Comparison of ENCODE assay signal across 2 cellular contexts in the genomic region with DNA sequence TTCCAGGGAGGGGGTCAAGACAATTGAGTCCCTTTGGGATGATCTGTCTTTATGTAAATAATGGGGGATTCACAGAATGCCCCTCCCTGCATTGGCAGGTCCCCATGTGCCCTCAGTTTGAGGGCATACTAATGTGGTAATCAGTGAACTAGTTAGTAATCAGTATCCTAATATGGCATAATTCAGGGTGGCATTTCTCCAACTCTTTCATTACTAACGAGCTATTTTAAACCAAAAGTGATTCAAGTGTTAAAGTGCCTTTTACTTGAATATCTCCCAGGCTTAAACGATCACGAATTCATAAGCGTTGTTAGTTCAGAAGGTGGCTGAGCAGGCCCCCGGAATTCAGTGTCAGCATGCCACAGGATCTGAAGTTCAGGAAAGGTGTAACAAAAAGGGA.
TF ChIP-seq lines count a peak whose summit lies in the region.

No MANE protein-coding gene starts in this region.

TF ChIP-seq in IMR-90, 13 proteins besides CTCF, POLR2A, EP300 and RAD21:
- TF ChIP-seq NFE2L2 (IDR thresholded peaks at IDR 0.05; ENCODE audit: low read depth, low read length) (no peak), FOS (IDR thresholded peaks at IDR 0.05; ENCODE audit: low read depth, low read length) (no peak), CEBPB (IDR thresholded peaks at IDR 0.05; ENCODE audit: low read depth, low read length) (no peak), MAZ (IDR thresholded peaks at IDR 0.05; ENCODE audit: borderline replicate concordance, low read depth, low read length) (no peak), MAFK (IDR thresholded peaks at IDR 0.05; ENCODE audit: low read depth, low read length) (no peak), RFX5 (IDR thresholded peaks at IDR 0.05; ENCODE audit: low read depth, low read length) (no peak), SMC3 (IDR thresholded peaks at IDR 0.05; ENCODE audit: low read depth, low read length) (no peak), CHD1 (IDR thresholded peaks at IDR 0.05; ENCODE audit: low read depth, low read length) (no peak), RCOR1 (IDR thresholded peaks at IDR 0.05; ENCODE audit: insufficient replicate concordance, low read length) (no peak), BHLHE40 (IDR thresholded peaks at IDR 0.05; ENCODE audit: low read depth, low read length) (no peak), MXI1 (IDR thresholded peaks at IDR 0.05; ENCODE audit: borderline replicate concordance, low read depth, low read length) (no peak)
- TF ChIP-seq, protein P1, sequence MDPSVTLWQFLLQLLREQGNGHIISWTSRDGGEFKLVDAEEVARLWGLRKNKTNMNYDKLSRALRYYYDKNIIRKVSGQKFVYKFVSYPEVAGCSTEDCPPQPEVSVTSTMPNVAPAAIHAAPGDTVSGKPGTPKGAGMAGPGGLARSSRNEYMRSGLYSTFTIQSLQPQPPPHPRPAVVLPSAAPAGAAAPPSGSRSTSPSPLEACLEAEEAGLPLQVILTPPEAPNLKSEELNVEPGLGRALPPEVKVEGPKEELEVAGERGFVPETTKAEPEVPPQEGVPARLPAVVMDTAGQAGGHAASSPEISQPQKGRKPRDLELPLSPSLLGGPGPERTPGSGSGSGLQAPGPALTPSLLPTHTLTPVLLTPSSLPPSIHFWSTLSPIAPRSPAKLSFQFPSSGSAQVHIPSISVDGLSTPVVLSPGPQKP (IDR thresholded peaks at IDR 0.05; ENCODE audit: borderline replicate concordance, low read depth, low read length) = no peak
- TF ChIP-seq, protein P2, sequence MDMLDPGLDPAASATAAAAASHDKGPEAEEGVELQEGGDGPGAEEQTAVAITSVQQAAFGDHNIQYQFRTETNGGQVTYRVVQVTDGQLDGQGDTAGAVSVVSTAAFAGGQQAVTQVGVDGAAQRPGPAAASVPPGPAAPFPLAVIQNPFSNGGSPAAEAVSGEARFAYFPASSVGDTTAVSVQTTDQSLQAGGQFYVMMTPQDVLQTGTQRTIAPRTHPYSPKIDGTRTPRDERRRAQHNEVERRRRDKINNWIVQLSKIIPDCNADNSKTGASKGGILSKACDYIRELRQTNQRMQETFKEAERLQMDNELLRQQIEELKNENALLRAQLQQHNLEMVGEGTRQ (IDR thresholded peaks at IDR 0.05; ENCODE audit: low read depth, low read length) = no peak

TF ChIP-seq in GM12891, 5 proteins besides CTCF, POLR2A, EP300 and RAD21:
- TF ChIP-seq POLR2AphosphoS5 (IDR thresholded peaks at IDR 0.05; ENCODE audit: low read depth, low read length) = no peak
- no peak for TF ChIP-seq POU2F2 (IDR thresholded peaks at IDR 0.05; ENCODE audit: low read depth, low read length)
- no peak for TF ChIP-seq SPI1 (IDR thresholded peaks at IDR 0.05; ENCODE audit: low read depth, low read length)
- TF ChIP-seq TAF1 (IDR thresholded peaks at IDR 0.05; ENCODE audit: low read depth, low read length) = no peak
- no peak for TF ChIP-seq PAX5 (IDR thresholded peaks at IDR 0.05; ENCODE audit: insufficient read depth, low read length, severe bottlenecking)
